2 cellular contexts compared by ENCODE assay signal in the genomic region with DNA sequence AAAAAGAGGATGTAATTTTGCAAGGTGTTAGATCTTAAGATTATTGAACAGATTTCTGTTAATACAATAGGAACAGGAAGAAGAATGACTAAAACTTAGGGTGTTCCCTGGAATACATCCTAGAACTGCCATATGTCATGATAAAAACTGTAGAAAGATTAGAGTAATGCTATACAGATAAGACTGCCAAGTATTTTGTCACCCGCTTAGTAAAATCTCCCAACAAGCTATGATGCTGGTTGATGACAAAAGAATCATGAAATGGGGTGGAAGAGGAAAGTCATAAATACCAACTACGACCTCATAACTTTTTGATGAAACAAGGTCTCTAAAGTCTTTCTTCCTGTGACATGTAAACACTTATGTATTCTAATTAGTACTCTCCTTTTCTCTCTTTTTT.
TF ChIP-seq lines count a peak whose summit lies in the region.

No MANE protein-coding gene starts in this region.

TF ChIP-seq in SK-N-SH treated with all-trans-retinoic acid at 6 μM for 48 hours, 23 proteins besides CTCF, POLR2A, EP300 and RAD21 (continued from another document):
- TF ChIP-seq ZC3H10 (CRISPR knock-in tag; IDR thresholded peaks at IDR 0.05), result no peak
- no peak for TF ChIP-seq PPARA (CRISPR knock-in tag; IDR thresholded peaks at IDR 0.05; ENCODE audit: borderline replicate concordance)
- no peak for TF ChIP-seq GLIS3 (CRISPR knock-in tag; IDR thresholded peaks at IDR 0.05)

TF ChIP-seq in SK-N-SH, 30 proteins besides CTCF, POLR2A, EP300 and RAD21 (continued from another document):
- TF ChIP-seq, protein P1, sequence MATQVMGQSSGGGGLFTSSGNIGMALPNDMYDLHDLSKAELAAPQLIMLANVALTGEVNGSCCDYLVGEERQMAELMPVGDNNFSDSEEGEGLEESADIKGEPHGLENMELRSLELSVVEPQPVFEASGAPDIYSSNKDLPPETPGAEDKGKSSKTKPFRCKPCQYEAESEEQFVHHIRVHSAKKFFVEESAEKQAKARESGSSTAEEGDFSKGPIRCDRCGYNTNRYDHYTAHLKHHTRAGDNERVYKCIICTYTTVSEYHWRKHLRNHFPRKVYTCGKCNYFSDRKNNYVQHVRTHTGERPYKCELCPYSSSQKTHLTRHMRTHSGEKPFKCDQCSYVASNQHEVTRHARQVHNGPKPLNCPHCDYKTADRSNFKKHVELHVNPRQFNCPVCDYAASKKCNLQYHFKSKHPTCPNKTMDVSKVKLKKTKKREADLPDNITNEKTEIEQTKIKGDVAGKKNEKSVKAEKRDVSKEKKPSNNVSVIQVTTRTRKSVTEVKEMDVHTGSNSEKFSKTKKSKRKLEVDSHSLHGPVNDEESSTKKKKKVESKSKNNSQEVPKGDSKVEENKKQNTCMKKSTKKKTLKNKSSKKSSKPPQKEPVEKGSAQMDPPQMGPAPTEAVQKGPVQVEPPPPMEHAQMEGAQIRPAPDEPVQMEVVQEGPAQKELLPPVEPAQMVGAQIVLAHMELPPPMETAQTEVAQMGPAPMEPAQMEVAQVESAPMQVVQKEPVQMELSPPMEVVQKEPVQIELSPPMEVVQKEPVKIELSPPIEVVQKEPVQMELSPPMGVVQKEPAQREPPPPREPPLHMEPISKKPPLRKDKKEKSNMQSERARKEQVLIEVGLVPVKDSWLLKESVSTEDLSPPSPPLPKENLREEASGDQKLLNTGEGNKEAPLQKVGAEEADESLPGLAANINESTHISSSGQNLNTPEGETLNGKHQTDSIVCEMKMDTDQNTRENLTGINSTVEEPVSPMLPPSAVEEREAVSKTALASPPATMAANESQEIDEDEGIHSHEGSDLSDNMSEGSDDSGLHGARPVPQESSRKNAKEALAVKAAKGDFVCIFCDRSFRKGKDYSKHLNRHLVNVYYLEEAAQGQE (IDR thresholded peaks at IDR 0.05; ENCODE audit: low read depth, low read length), result no peak
- TF ChIP-seq TCF12 (IDR thresholded peaks at IDR 0.05) (no peak), FOXM1 (IDR thresholded peaks at IDR 0.05; ENCODE audit: low read depth) (no peak), RXRA (IDR thresholded peaks at IDR 0.05; ENCODE audit: borderline replicate concordance, low read depth) (no peak), MEF2A (IDR thresholded peaks at IDR 0.05; ENCODE audit: borderline replicate concordance, low read depth) (no peak), MXI1 (IDR thresholded peaks at IDR 0.05; ENCODE audit: low read depth, low read length) (no peak), RCOR1 (IDR thresholded peaks at IDR 0.05; ENCODE audit: low read length) (no peak)
- TF ChIP-seq, protein P2, sequence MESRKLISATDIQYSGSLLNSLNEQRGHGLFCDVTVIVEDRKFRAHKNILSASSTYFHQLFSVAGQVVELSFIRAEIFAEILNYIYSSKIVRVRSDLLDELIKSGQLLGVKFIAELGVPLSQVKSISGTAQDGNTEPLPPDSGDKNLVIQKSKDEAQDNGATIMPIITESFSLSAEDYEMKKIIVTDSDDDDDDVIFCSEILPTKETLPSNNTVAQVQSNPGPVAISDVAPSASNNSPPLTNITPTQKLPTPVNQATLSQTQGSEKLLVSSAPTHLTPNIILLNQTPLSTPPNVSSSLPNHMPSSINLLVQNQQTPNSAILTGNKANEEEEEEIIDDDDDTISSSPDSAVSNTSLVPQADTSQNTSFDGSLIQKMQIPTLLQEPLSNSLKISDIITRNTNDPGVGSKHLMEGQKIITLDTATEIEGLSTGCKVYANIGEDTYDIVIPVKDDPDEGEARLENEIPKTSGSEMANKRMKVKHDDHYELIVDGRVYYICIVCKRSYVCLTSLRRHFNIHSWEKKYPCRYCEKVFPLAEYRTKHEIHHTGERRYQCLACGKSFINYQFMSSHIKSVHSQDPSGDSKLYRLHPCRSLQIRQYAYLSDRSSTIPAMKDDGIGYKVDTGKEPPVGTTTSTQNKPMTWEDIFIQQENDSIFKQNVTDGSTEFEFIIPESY (IDR thresholded peaks at IDR 0.05; ENCODE audit: borderline replicate concordance, low read depth), result no peak
- TF ChIP-seq, protein P3, sequence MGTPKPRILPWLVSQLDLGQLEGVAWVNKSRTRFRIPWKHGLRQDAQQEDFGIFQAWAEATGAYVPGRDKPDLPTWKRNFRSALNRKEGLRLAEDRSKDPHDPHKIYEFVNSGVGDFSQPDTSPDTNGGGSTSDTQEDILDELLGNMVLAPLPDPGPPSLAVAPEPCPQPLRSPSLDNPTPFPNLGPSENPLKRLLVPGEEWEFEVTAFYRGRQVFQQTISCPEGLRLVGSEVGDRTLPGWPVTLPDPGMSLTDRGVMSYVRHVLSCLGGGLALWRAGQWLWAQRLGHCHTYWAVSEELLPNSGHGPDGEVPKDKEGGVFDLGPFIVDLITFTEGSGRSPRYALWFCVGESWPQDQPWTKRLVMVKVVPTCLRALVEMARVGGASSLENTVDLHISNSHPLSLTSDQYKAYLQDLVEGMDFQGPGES (IDR thresholded peaks at IDR 0.05; ENCODE audit: low read depth, low read length), result no peak
- TF ChIP-seq, protein P4, sequence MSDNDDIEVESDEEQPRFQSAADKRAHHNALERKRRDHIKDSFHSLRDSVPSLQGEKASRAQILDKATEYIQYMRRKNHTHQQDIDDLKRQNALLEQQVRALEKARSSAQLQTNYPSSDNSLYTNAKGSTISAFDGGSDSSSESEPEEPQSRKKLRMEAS (IDR thresholded peaks at IDR 0.05; ENCODE audit: low read depth), result no peak
